In genomic region chr16:18789515-18789849, GRCh38 we compare ENCODE assay signal across 1 cellular context.
TF ChIP-seq lines count a peak whose summit lies in the region.

No MANE protein-coding gene starts in this region.

TF ChIP-seq in GM12878, 131 proteins besides CTCF, POLR2A, EP300 and RAD21 (continued from another document):
- TF ChIP-seq IRF3 (IDR thresholded peaks at IDR 0.05) (no peak), CHD2 (IDR thresholded peaks at IDR 0.05; ENCODE audit: borderline replicate concordance, low read depth, low read length) (no peak), MTA2 (IDR thresholded peaks at IDR 0.05; ENCODE audit: low read depth) (no peak), ATF2 (IDR thresholded peaks at IDR 0.05; ENCODE audit: low read length) (no peak), USF1 (IDR thresholded peaks at IDR 0.05; ENCODE audit: borderline replicate concordance, extremely low read length, insufficient read depth, low read depth, low read length) (no peak), E2F4 (IDR thresholded peaks at IDR 0.05; ENCODE audit: low read depth, low read length) (no peak), BCLAF1 (IDR thresholded peaks at IDR 0.05) (no peak), ETV6 (conservative IDR thresholded peaks at IDR 0.05 in 1 of 2, IDR thresholded peaks at IDR 0.05 in 1 of 2; ENCODE audit: borderline replicate concordance in 1 of 2, low read depth in 1 of 2) (no peak)
